Comparison of ENCODE assay signal across 1 cellular context in the genomic region with DNA sequence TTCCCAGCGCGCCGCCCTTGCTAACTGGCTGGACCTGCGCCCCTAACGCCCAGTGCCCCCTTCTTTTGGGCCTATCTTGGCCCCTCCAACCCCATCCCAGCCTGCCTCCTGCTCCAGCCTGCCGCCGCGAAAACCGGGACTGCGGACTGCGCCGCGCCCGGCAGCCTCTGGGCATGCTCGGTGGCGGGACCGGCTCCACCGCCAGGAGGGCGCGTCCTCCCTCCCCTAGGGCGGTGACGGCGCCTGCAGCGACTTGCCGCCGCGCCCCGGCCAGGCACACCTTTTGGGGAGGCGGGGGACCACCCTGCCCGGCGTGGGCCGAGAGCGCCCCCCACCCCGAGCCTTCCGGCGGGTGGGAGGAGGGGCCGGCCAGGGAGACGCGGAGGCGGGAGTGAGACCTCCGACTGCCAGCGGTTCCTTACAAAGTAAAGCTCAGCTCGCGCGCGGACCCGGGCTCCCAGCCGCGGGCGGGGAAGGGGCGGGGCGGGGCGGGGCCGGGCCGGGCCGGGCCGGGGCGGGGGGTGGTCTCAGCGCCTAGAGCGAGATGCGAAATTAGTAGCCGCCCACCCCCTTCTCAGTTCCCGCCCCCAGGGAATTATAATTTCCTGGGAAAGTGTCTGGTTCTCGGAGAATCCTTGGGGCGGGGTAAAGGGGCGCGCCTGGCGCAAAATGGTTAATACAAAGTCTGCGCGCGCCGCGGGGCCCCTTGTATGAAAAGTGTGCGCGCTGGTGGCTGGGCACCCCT.
TF ChIP-seq lines count a peak whose summit lies in the region.

No MANE protein-coding gene starts in this region.

TF ChIP-seq in HEK293, 187 proteins besides CTCF, POLR2A, EP300 and RAD21 (continued from another document and continues in another):
- TF ChIP-seq, protein P1, sequence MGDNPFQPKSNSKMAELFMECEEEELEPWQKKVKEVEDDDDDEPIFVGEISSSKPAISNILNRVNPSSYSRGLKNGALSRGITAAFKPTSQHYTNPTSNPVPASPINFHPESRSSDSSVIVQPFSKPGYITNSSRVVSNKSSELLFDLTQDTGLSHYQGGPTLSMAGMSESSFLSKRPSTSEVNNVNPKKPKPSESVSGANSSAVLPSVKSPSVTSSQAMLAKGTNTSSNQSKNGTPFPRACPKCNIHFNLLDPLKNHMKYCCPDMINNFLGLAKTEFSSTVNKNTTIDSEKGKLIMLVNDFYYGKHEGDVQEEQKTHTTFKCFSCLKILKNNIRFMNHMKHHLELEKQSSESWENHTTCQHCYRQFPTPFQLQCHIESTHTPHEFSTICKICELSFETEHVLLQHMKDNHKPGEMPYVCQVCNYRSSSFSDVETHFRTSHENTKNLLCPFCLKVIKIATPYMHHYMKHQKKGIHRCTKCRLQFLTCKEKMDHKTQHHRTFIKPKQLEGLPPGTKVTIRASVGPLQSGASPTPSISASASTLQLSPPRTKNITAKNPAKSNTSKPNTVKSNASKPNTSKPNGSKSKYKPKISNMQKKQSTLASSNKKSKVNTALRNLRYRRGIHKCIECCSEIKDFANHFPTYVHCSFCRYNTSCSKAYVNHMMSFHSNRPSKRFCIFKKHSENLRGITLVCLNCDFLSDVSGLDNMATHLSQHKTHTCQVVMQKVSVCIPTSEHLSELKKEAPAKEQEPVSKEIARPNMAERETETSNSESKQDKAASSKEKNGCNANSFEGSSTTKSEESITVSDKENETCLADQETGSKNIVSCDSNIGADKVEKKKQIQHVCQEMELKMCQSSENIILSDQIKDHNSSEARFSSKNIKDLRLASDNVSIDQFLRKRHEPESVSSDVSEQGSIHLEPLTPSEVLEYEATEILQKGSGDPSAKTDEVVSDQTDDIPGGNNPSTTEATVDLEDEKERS (tag by site-specific recombination; IDR thresholded peaks at IDR 0.05): no peak
- TF ChIP-seq ZNF302 (tag by site-specific recombination; IDR thresholded peaks at IDR 0.05; ENCODE audit: low read depth) (no peak), ZNF768 (tag by site-specific recombination; IDR thresholded peaks at IDR 0.05) (no peak), ZNF174 (tag by site-specific recombination; IDR thresholded peaks at IDR 0.05) (no peak), ZNF48 (tag by site-specific recombination; IDR thresholded peaks at IDR 0.05) (no peak), ZSCAN30 (tag by site-specific recombination; IDR thresholded peaks at IDR 0.05) (peak; percentile 91), KLF16 (tag by site-specific recombination; IDR thresholded peaks at IDR 0.05) (peak; percentile 68; the same call in 1 of the 2 replicates), ZNF596 (tag by site-specific recombination; IDR thresholded peaks at IDR 0.05) (no peak), ZBTB17 (tag by site-specific recombination; IDR thresholded peaks at IDR 0.05) (no peak), GLIS2 (tag by site-specific recombination; IDR thresholded peaks at IDR 0.05) (peak; percentile 95), ZNF423 (tag by site-specific recombination; IDR thresholded peaks at IDR 0.05) (0 out of 2 replicates have a peak, but pooled peaks have one; percentile 35), ZNF169 (tag by site-specific recombination; IDR thresholded peaks at IDR 0.05) (no peak), ZNF416 (tag by site-specific recombination; IDR thresholded peaks at IDR 0.05) (no peak), ZNF292 (tag by site-specific recombination; IDR thresholded peaks at IDR 0.05; ENCODE audit: borderline replicate concordance, low read depth) (no peak), FEZF1 (tag by site-specific recombination; IDR thresholded peaks at IDR 0.05) (0 out of 2 replicates have a peak, but pooled peaks have one; percentile 71), YY1 (tag by site-specific recombination; IDR thresholded peaks at IDR 0.05) (no peak), ZFHX2 (tag by site-specific recombination; conservative IDR thresholded peaks at IDR 0.05) (peak; percentile 98), ZNF112 (tag by site-specific recombination; IDR thresholded peaks at IDR 0.05) (no peak), ZNF549 (tag by site-specific recombination; IDR thresholded peaks at IDR 0.05) (no peak), ZNF837 (tag by site-specific recombination; IDR thresholded peaks at IDR 0.05) (no peak), GLI4 (tag by site-specific recombination; IDR thresholded peaks at IDR 0.05) (no peak), ZNF544 (tag by site-specific recombination; IDR thresholded peaks at IDR 0.05) (no peak), TRIM28 (IDR thresholded peaks at IDR 0.05; ENCODE audit: borderline replicate concordance, low read length) (no peak), ZNF560 (tag by site-specific recombination; IDR thresholded peaks at IDR 0.05; ENCODE audit: borderline replicate concordance) (no peak), EGR2 (tag by site-specific recombination; IDR thresholded peaks at IDR 0.05; ENCODE audit: low read depth) (peak; percentile 90), KLF9 (tag by site-specific recombination; IDR thresholded peaks at IDR 0.05; ENCODE audit: low read depth) (peak; percentile 43), ZBTB1 (tag by site-specific recombination; IDR thresholded peaks at IDR 0.05) (no peak), ZNF791 (tag by site-specific recombination; IDR thresholded peaks at IDR 0.05) (no peak)
- TF ChIP-seq, protein P2, sequence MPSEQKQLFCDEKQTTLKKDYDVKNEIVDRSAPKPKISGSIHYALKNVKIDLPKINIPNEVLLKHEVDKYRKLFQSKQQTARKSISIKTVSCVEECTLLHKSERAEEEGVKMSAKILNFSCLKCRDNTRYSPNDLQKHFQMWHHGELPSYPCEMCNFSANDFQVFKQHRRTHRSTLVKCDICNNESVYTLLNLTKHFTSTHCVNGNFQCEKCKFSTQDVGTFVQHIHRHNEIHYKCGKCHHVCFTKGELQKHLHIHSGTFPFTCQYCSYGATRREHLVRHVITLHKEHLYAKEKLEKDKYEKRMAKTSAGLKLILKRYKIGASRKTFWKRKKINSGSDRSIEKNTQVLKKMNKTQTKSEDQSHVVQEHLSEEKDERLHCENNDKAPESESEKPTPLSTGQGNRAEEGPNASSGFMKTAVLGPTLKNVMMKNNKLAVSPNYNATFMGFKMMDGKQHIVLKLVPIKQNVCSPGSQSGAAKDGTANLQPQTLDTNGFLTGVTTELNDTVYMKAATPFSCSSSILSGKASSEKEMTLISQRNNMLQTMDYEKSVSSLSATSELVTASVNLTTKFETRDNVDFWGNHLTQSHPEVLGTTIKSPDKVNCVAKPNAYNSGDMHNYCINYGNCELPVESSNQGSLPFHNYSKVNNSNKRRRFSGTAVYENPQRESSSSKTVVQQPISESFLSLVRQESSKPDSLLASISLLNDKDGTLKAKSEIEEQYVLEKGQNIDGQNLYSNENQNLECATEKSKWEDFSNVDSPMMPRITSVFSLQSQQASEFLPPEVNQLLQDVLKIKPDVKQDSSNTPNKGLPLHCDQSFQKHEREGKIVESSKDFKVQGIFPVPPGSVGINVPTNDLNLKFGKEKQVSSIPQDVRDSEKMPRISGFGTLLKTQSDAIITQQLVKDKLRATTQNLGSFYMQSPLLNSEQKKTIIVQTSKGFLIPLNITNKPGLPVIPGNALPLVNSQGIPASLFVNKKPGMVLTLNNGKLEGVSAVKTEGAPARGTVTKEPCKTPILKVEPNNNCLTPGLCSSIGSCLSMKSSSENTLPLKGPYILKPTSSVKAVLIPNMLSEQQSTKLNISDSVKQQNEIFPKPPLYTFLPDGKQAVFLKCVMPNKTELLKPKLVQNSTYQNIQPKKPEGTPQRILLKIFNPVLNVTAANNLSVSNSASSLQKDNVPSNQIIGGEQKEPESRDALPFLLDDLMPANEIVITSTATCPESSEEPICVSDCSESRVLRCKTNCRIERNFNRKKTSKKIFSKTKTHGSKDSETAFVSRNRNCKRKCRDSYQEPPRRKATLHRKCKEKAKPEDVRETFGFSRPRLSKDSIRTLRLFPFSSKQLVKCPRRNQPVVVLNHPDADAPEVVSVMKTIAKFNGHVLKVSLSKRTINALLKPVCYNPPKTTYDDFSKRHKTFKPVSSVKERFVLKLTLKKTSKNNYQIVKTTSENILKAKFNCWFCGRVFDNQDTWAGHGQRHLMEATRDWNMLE (tag by site-specific recombination; conservative IDR thresholded peaks at IDR 0.05; ENCODE audit: low read depth): no peak
- TF ChIP-seq, protein P3, sequence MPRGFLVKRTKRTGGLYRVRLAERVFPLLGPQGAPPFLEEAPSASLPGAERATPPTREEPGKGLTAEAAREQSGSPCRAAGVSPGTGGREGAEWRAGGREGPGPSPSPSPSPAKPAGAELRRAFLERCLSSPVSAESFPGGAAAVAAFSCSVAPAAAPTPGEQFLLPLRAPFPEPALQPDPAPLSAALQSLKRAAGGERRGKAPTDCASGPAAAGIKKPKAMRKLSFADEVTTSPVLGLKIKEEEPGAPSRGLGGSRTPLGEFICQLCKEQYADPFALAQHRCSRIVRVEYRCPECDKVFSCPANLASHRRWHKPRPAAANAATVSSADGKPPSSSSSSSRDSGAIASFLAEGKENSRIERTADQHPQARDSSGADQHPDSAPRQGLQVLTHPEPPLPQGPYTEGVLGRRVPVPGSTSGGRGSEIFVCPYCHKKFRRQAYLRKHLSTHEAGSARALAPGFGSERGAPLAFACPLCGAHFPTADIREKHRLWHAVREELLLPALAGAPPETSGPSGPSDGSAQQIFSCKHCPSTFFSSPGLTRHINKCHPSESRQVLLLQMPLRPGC (tag by site-specific recombination; IDR thresholded peaks at IDR 0.05): no peak
- TF ChIP-seq, protein P4, sequence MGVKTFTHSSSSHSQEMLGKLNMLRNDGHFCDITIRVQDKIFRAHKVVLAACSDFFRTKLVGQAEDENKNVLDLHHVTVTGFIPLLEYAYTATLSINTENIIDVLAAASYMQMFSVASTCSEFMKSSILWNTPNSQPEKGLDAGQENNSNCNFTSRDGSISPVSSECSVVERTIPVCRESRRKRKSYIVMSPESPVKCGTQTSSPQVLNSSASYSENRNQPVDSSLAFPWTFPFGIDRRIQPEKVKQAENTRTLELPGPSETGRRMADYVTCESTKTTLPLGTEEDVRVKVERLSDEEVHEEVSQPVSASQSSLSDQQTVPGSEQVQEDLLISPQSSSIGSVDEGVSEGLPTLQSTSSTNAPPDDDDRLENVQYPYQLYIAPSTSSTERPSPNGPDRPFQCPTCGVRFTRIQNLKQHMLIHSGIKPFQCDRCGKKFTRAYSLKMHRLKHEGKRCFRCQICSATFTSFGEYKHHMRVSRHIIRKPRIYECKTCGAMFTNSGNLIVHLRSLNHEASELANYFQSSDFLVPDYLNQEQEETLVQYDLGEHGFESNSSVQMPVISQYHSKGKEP (tag by site-specific recombination; IDR thresholded peaks at IDR 0.05): peak; percentile 41; the same call in 1 of the 2 replicates
- TF ChIP-seq, protein P5, sequence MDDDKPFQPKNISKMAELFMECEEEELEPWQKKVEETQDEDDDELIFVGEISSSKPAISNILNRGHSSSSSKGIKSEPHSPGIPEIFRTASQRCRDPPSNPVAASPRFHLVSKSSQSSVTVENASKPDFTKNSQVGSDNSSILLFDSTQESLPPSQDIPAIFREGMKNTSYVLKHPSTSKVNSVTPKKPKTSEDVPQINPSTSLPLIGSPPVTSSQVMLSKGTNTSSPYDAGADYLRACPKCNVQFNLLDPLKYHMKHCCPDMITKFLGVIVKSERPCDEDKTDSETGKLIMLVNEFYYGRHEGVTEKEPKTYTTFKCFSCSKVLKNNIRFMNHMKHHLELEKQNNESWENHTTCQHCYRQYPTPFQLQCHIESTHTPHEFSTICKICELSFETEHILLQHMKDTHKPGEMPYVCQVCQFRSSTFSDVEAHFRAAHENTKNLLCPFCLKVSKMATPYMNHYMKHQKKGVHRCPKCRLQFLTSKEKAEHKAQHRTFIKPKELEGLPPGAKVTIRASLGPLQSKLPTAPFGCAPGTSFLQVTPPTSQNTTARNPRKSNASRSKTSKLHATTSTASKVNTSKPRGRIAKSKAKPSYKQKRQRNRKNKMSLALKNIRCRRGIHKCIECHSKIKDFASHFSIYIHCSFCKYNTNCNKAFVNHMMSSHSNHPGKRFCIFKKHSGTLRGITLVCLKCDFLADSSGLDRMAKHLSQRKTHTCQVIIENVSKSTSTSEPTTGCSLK (tag by site-specific recombination; IDR thresholded peaks at IDR 0.05): no peak
- TF ChIP-seq, protein P6, sequence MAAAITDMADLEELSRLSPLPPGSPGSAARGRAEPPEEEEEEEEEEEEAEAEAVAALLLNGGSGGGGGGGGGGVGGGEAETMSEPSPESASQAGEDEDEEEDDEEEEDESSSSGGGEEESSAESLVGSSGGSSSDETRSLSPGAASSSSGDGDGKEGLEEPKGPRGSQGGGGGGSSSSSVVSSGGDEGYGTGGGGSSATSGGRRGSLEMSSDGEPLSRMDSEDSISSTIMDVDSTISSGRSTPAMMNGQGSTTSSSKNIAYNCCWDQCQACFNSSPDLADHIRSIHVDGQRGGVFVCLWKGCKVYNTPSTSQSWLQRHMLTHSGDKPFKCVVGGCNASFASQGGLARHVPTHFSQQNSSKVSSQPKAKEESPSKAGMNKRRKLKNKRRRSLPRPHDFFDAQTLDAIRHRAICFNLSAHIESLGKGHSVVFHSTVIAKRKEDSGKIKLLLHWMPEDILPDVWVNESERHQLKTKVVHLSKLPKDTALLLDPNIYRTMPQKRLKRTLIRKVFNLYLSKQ (tag by site-specific recombination; IDR thresholded peaks at IDR 0.05; ENCODE audit: borderline replicate concordance): no peak
- TF ChIP-seq, protein P7, sequence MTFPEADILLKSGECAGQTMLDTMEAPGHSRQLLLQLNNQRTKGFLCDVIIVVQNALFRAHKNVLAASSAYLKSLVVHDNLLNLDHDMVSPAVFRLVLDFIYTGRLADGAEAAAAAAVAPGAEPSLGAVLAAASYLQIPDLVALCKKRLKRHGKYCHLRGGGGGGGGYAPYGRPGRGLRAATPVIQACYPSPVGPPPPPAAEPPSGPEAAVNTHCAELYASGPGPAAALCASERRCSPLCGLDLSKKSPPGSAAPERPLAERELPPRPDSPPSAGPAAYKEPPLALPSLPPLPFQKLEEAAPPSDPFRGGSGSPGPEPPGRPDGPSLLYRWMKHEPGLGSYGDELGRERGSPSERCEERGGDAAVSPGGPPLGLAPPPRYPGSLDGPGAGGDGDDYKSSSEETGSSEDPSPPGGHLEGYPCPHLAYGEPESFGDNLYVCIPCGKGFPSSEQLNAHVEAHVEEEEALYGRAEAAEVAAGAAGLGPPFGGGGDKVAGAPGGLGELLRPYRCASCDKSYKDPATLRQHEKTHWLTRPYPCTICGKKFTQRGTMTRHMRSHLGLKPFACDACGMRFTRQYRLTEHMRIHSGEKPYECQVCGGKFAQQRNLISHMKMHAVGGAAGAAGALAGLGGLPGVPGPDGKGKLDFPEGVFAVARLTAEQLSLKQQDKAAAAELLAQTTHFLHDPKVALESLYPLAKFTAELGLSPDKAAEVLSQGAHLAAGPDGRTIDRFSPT (tag by site-specific recombination; IDR thresholded peaks at IDR 0.05): no peak; the same call in none of the 2 replicates
- TF ChIP-seq, protein P8, sequence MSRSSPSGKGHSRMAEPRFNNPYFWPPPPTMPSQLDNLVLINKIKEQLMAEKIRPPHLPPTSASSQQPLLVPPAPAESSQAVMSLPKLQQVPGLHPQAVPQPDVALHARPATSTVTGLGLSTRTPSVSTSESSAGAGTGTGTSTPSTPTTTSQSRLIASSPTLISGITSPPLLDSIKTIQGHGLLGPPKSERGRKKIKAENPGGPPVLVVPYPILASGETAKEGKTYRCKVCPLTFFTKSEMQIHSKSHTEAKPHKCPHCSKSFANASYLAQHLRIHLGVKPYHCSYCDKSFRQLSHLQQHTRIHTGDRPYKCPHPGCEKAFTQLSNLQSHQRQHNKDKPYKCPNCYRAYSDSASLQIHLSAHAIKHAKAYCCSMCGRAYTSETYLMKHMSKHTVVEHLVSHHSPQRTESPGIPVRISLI (tag by site-specific recombination; IDR thresholded peaks at IDR 0.05): no peak
- TF ChIP-seq, protein P9, sequence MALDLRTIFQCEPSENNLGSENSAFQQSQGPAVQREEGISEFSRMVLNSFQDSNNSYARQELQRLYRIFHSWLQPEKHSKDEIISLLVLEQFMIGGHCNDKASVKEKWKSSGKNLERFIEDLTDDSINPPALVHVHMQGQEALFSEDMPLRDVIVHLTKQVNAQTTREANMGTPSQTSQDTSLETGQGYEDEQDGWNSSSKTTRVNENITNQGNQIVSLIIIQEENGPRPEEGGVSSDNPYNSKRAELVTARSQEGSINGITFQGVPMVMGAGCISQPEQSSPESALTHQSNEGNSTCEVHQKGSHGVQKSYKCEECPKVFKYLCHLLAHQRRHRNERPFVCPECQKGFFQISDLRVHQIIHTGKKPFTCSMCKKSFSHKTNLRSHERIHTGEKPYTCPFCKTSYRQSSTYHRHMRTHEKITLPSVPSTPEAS (tag by site-specific recombination; IDR thresholded peaks at IDR 0.05): no peak
